In the genomic region with DNA sequence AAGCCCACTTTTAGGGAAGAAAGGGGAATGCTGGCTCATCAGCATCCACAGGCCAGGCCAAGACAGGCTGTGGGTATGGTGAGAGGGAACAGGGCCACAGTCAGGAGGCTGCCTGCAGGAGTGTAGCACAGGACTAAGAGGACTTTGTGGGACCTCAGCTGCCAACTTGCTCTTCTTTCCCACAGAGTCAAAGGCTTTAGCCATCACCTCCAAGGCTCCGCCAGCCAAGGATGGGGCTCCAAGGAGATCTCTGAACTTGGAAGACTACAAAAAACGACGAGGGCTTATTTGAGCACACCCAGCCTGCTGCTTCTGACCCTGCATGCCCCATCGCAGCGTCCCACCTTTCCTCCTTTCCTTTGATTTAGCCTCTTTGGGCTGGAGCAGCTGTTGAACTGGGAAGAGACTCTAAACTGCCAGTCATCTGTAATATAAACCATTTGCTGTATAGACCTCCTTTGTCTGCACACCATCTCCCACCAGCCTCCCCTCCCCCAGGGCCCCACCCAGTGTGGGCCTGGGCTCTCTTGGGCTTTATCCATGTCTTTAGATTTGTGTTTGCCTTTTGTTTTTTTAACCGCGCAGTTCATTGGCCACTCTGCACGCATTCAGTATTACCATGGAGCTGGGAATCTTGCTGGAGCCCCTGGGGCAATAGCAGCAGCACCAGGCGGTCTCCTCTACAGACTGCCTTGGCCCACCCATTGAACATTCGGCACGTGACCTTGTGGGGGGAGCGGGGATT, we compare ENCODE assay signal across 27 cellular contexts. TPM values are rescaled to one million over a fixed set of nuclear protein-coding genes. Genes with fewer than 3 reads are reported as not detected.
"Had no signal": no experiment of that assay in that cellular context is flagged by ENCODE, and none has a peak within 500 bp of the region (broad histone marks: within the 10 kb centered on the region; RNA-seq: fewer than 3 reads in every experiment).

No MANE protein-coding gene starts in this region.

- H3K27ac Mint-ChIP-seq: activated B cell treated with CpG ODN at 0.5 μM for 24 hours; activated naive CD8-positive, alpha-beta T cell; immature natural killer cell; mesothelial cell of epicardium; natural killer cell treated with Interleukin-12 subunit alpha and Interleukin-12 subunit beta and Interleukin-15 and Interleukin-18, amount 100 ng/mL, for 72 hours; T-helper 1 cell treated with Interleukin-12 subunit alpha and Interleukin-12 subunit beta and Interleukin-4 antibody, amounts not matched to agents 30 μg/mL and 1 μg/mL, for 36 hours had no signal

- H3K27me3 ChIP-seq: esophagus muscularis mucosa, hepatocyte, left lung, neutrophil, pancreas, testis, vagina had no signal

- DNase-seq: activated B cell treated with CpG ODN at 0.5 μM for 24 hours; activated CD4-positive, alpha-beta T cell treated with anti-CD3 and anti-CD28 coated beads for 4 hours; activated CD4-positive, alpha-beta T cell treated with anti-CD3 and anti-CD28 coated beads, Interleukin-2, amount 50 U/mL, for 48 hours; activated gamma-delta T cell treated with Interleukin-2 at 50 U/mL for 16 hours; activated T-cell treated with anti-CD3 and anti-CD28 coated beads for 4 hours; amniotic stem cell; dermis blood vessel endothelial cell; effector memory CD4-positive, alpha-beta T cell; glutamatergic neuron; immature natural killer cell; kidney glomerular epithelial cell; left lung; pancreas; stimulated activated CD4-positive, alpha-beta T cell treated with anti-CD3 and anti-CD28 coated beads, Interleukin-12 subunit alpha, Interleukin-12 subunit beta, amount 100 ng/mL, for 4 hours; testis; trophoblast cell had no signal

- H3K27me3 Mint-ChIP-seq: activated B cell treated with CpG ODN at 0.5 μM for 24 hours; activated naive CD8-positive, alpha-beta T cell; natural killer cell treated with Interleukin-12 subunit alpha and Interleukin-12 subunit beta and Interleukin-15 and Interleukin-18, amount 100 ng/mL, for 72 hours had no signal

- H3K9me3 ChIP-seq: esophagus muscularis mucosa, left lung, neutrophil, pancreas, testis, vagina had no signal

- H3K4me1 ChIP-seq: esophagus muscularis mucosa, pancreas, testis, vagina had no signal

- ATAC-seq: left lung; natural killer cell treated with Interleukin-12 subunit alpha and Interleukin-12 subunit beta and Interleukin-15 and Interleukin-18, amount 100 ng/mL, for 72 hours; pancreas; right cardiac atrium had no signal

- H3K9me3 Mint-ChIP-seq: activated B cell treated with CpG ODN at 0.5 μM for 24 hours; immature natural killer cell; natural killer cell treated with Interleukin-12 subunit alpha and Interleukin-12 subunit beta and Interleukin-15 and Interleukin-18, amount 100 ng/mL, for 72 hours; T-helper 1 cell treated with Interleukin-12 subunit alpha and Interleukin-12 subunit beta and Interleukin-4 antibody, amounts not matched to agents 30 μg/mL and 1 μg/mL, for 36 hours had no signal

- H3K4me1 Mint-ChIP-seq: mesothelial cell of epicardium had no signal

- H3K4me3 ChIP-seq: esophagus muscularis mucosa, hepatocyte, left lung, lung, pancreas, testis, vagina had no signal

- H3K27ac ChIP-seq: esophagus muscularis mucosa, left lung, neutrophil, pancreas, testis, vagina had no signal

- H3K4me3 Mint-ChIP-seq: activated B cell treated with CpG ODN at 0.5 μM for 24 hours; activated naive CD8-positive, alpha-beta T cell; immature natural killer cell; mesothelial cell of epicardium; natural killer cell treated with Interleukin-12 subunit alpha and Interleukin-12 subunit beta and Interleukin-15 and Interleukin-18, amount 100 ng/mL, for 72 hours; T-helper 1 cell treated with Interleukin-12 subunit alpha and Interleukin-12 subunit beta and Interleukin-4 antibody, amounts not matched to agents 30 μg/mL and 1 μg/mL, for 36 hours had no signal

RNA-seq across cellular contexts. Expression of gene ITPKA, which starts 13.1 kb away (rescaled TPM):
- total RNA-seq: vagina had no signal
- polyA plus RNA-seq: immature natural killer cell had no signal

RNA-seq across cellular contexts. Expression of gene LTK, which starts 33.1 kb away (rescaled TPM):
- total RNA-seq: dermis blood vessel endothelial cell, frontal cortex had no signal
